ENCODE assay signal across 23 cellular contexts in the genomic region with DNA sequence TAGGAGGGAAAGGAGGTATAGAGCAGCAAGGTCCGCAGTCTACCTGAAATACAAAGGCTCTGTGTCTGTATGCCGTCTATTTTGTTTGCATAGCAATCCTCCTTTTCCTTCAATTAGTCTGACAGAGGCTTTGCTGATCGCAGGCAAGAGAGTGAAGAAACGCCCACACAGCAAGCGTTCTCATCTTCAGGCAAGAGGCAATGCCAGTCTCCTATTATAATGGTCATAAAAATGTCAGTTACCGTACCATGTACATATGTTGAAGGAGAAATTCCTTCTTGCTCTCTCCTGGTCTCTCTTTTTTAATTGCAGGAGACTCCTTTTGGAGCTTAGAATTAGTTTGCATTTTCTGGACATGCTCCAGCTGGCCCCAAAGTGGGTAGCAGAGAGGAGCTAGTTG.
DNase-seq lines count a peak whose midpoint lies in the region; ATAC-seq, FAIRE-seq and TF ChIP-seq lines count a peak whose summit lies in the region.
"Had no signal": no experiment of that assay in that cellular context is flagged by ENCODE, and none has a peak within 500 bp of the region (broad histone marks: within the 10 kb centered on the region; RNA-seq: fewer than 3 reads in every experiment).

No MANE protein-coding gene starts in this region.

- TF ChIP-seq POLR2A in GM12892 (IDR thresholded peaks at IDR 0.05; ENCODE audit: low read depth, low read length): no peak

- H3K27me3 ChIP-seq in osteoblast (ENCODE audit: insufficient read depth, low read length): no peaks in the 10 kb centered on the region

- H3K4me2 ChIP-seq in osteoblast (ENCODE audit: insufficient read depth, low read length): no peak overlapping the region
- H3K4me2 ChIP-seq: A549, SK-N-SH had no signal

- POLR2A ChIA-PET in HEK293 (lab: Yijun Ruan, JAX): no interaction called here

- FAIRE-seq in GM12892 (lab: Jason Lieb, UNC): no peak
- FAIRE-seq: A549, GM18507 had no signal

- no peaks in the 10 kb centered on the region for H3K4me1 ChIP-seq in HEK293 (ENCODE audit: control insufficient read depth, insufficient read depth, low read length)
- peaks cover 6% of the 10 kb centered on the region for H3K4me1 ChIP-seq in osteoblast (ENCODE audit: insufficient read depth, low read length)
- H3K4me1 ChIP-seq: Caco-2 had no signal

- CTCF ChIA-PET in HEK293 (lab: Yijun Ruan, JAX): no interaction called here

- no peaks in the 10 kb centered on the region for H3K36me3 Mint-ChIP-seq in activated T-cell treated with anti-CD3 and anti-CD28 coated beads, Interleukin-2, amount 50 U/mL, for 4 hours (ENCODE audit: insufficient read depth)
- H3K36me3 Mint-ChIP-seq: CD8-positive, alpha-beta T cell had no signal

- H3K4me3 Mint-ChIP-seq in activated T-cell treated with anti-CD3 and anti-CD28 coated beads, Interleukin-2, amount 50 U/mL, for 4 hours: no peak overlapping the region
- H3K4me3 Mint-ChIP-seq: B cell; CD8-positive, alpha-beta T cell had no signal

- no peaks in the 10 kb centered on the region for H3K27me3 Mint-ChIP-seq in activated T-cell treated with anti-CD3 and anti-CD28 coated beads, Interleukin-2, amount 50 U/mL, for 4 hours (ENCODE audit: low read depth)

- DNase-seq in NCI-H2227 (lab: John Stamatoyannopoulos, UW; ENCODE audit: unreplicated experiment) (peak; percentile 65), astrocyte of the hippocampus (ENCODE audit: low read depth, low spot score) (peak; percentile 16), osteoblast (ENCODE audit: insufficient read length, low spot score, missing footprints) (peak; percentile 19), GM12892 (ENCODE audit: insufficient read length) (no peak), NCI-H748 (lab: John Stamatoyannopoulos, UW; ENCODE audit: unreplicated experiment) (no peak)
- DNase-seq in activated T-cell treated with anti-CD3 and anti-CD28 coated beads, Interleukin-2, amount 50 U/mL, for 4 hours: no peak
- DNase-seq: Caco-2; CD8-positive, alpha-beta T cell; DMS153; DND-41; H7; KBM-7; MV-4-11; NCI-H1105; NCI-H1436 treated with DMSO at 0.1 percent for 48 hours; NCI-H187 treated with DMSO at 0.1 percent for 48 hours; NCI-H774; SK-N-SH had no signal

- H4K20me1 ChIP-seq in osteoblast (ENCODE audit: insufficient read depth, low read length): no peaks in the 10 kb centered on the region

- H2AFZ ChIP-seq in osteoblast (ENCODE audit: low read length): no peak overlapping the region

- ATAC-seq in activated T-cell treated with anti-CD3 and anti-CD28 coated beads, Interleukin-2, amount 50 U/mL, for 4 hours: no peak
- ATAC-seq: A549; CD8-positive, alpha-beta T cell had no signal

- TF ChIP-seq CTCF in HEK293 (tag by site-specific recombination; IDR thresholded peaks at IDR 0.05) (no peak), osteoblast (IDR thresholded peaks at IDR 0.05; ENCODE audit: extremely low read depth, low read depth, low read length) (no peak)

- no peaks in the 10 kb centered on the region for H3K79me2 ChIP-seq in osteoblast (ENCODE audit: insufficient read depth, low read length)

- H3K9me3 Mint-ChIP-seq in activated T-cell treated with anti-CD3 and anti-CD28 coated beads, Interleukin-2, amount 50 U/mL, for 4 hours: no peaks in the 10 kb centered on the region
- H3K9me3 Mint-ChIP-seq: CD8-positive, alpha-beta T cell had no signal

- H3K27ac ChIP-seq in HEK293 (ENCODE audit: extremely low read depth, low read depth, low read length) (no peak overlapping the region), osteoblast (ENCODE audit: low read depth, low read length) (no peak overlapping the region)
- H3K27ac ChIP-seq: A549, C4-2B had no signal

- H3K4me1 Mint-ChIP-seq in activated T-cell treated with anti-CD3 and anti-CD28 coated beads, Interleukin-2, amount 50 U/mL, for 4 hours (ENCODE audit: low read depth): peaks cover 21% of the 10 kb centered on the region

- no peaks in the 10 kb centered on the region; a peak in 1 of 3 replicates for H3K36me3 ChIP-seq in HEK293 (ENCODE audit: control insufficient read depth in 2 of 2, insufficient read depth in 1 of 2, low read length in 2 of 2)
- H3K36me3 ChIP-seq in osteoblast (ENCODE audit: insufficient read depth, low read length): no peaks in the 10 kb centered on the region

- H3K4me3 ChIP-seq in HEK293 (ENCODE audit: low read depth, low read length): no peak overlapping the region
- no peak overlapping the region for H3K4me3 ChIP-seq in osteoblast (ENCODE audit: insufficient read depth, low read length)
- H3K4me3 ChIP-seq: A549 had no signal

- H3K9me3 ChIP-seq in HEK293 (ENCODE audit: control insufficient read depth, insufficient read depth, low read depth, low read length) (no peaks in the 10 kb centered on the region), osteoblast (ENCODE audit: low read depth, low read length) (no peaks in the 10 kb centered on the region)
- H3K9me3 ChIP-seq: A549, Caco-2, SK-N-SH had no signal

TF ChIP-seq in HEK293, 187 proteins besides CTCF, POLR2A, EP300 and RAD21:
- TF ChIP-seq EGR2 (tag by site-specific recombination; IDR thresholded peaks at IDR 0.05; ENCODE audit: low read depth) (0 out of 2 replicates have a peak, but pooled peaks have one; percentile 7), ZBTB20 (tag by site-specific recombination; IDR thresholded peaks at IDR 0.05) (no peak), ZFHX2 (tag by site-specific recombination; conservative IDR thresholded peaks at IDR 0.05) (peak; percentile 30; the same call in 1 of the 2 replicates)

Comparison
In these comparisons a context has a peak if more than half of its experiments do, and no peak if none do; other contexts are left out.
1. DNase-seq: peak in NCI-H2227 (single experiment), astrocyte of the hippocampus (single experiment) and osteoblast (single experiment); none in activated T-cell treated with anti-CD3 and anti-CD28 coated beads, Interleukin-2, amount 50 U/mL, for 4 hours (single experiment), GM12892 (single experiment) and NCI-H748 (single experiment).